ENCODE assay signal across 19 cellular contexts in the genomic region with DNA sequence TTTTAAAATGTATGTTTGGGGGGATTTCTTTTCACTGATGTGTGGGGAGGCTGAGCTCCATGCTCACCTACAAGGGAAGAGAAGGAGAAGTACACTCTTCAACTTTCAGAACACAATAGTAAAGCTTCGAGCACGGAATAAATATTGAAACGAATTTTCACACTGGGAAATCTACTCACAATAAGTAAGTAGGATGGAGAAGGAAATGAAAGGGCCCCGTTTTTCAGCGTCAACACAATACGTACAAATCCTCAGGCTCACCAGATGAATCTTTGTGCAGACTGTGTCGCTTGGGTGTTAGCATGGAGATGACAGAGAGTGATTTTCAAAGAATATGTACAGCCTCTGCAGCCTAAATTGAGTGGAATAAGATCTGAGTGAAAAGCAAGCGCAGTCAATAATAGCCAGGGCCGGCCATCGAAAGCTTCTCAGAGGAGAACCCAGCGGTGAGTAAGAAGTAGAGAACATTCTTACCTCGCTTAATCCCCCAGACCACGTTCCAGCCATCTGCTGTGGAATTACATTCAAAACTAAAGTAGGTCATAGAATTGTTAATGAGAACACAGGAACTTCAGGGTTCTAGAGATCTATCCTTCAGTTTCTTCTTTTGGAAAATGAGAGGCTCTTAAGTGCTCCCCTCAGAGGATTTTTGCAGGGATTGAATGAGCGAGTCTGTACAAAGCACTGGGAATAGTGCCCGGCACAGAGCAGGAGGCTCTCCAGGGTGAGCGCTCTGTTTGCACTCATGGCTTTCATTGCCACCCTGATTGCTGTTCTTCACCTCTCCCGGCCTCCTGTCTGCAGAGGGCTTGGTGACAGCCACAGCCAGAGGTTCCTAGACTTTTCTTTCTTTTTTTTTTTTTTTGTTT.
"Had no signal": no experiment of that assay in that cellular context is flagged by ENCODE, and none has a peak within 500 bp of the region (broad histone marks: within the 10 kb centered on the region; RNA-seq: fewer than 3 reads in every experiment).

No MANE protein-coding gene starts in this region.

- H3K4me1 ChIP-seq: body of pancreas, pancreas, right atrium auricular region, tibial artery had no signal

- H3K4me1 Mint-ChIP-seq: endodermal cell, nephron had no signal

- H3K27ac ChIP-seq: body of pancreas, pancreas, right atrium auricular region, skin epidermis, tibial artery had no signal

- H3K36me3 ChIP-seq: pancreas, right atrium auricular region, tibial artery had no signal

- H3K27me3 Mint-ChIP-seq: activated CD8-positive, alpha-beta T cell treated with anti-CD3 and anti-CD28 coated beads for 36 hours had no signal

- DNase-seq: activated CD8-positive, alpha-beta memory T cell treated with anti-CD3 and anti-CD28 coated beads, Interleukin-2, amount 50 U/mL, for 48 hours; activated CD8-positive, alpha-beta T cell treated with anti-CD3 and anti-CD28 coated beads for 36 hours; activated naive CD4-positive, alpha-beta T cell treated with anti-CD3 and anti-CD28 coated beads for 36 hours; body of pancreas; cerebellar nuclear complex; dermis blood vessel endothelial cell; endodermal cell; erythroblast; immature natural killer cell; left colon; mammary epithelial cell; pancreas; stimulated activated CD4-positive, alpha-beta T cell treated with anti-CD3 and anti-CD28 coated beads, Interleukin-4, amount 100 ng/mL, for 4 hours; T1000; tibial artery had no signal

- ATAC-seq: activated CD8-positive, alpha-beta T cell treated with anti-CD3 and anti-CD28 coated beads for 36 hours; body of pancreas; left colon; pancreas had no signal

- H3K36me3 Mint-ChIP-seq: immature natural killer cell had no signal

- H3K9me3 ChIP-seq: body of pancreas, pancreas, right atrium auricular region, tibial artery had no signal

- H3K4me3 Mint-ChIP-seq: activated CD8-positive, alpha-beta T cell treated with anti-CD3 and anti-CD28 coated beads for 36 hours; activated naive CD4-positive, alpha-beta T cell treated with anti-CD3 and anti-CD28 coated beads for 36 hours; activated T-helper 1 cell treated with anti-CD3 and anti-CD28 coated beads, Interleukin-12 subunit alpha, Interleukin-12 subunit beta, Interleukin-2, Interleukin-4 antibody, amounts not matched to agents 30 ng/mL and 10 ng/mL and 1 ng/mL, durations not matched to agents 14 hours and 24 hours and 36 hours; endodermal cell; immature natural killer cell; nephron had no signal

- H3K27ac Mint-ChIP-seq: activated CD8-positive, alpha-beta T cell treated with anti-CD3 and anti-CD28 coated beads for 36 hours; activated naive CD4-positive, alpha-beta T cell treated with anti-CD3 and anti-CD28 coated beads for 36 hours; activated T-helper 1 cell treated with anti-CD3 and anti-CD28 coated beads, Interleukin-12 subunit alpha, Interleukin-12 subunit beta, Interleukin-2, Interleukin-4 antibody, amounts not matched to agents 30 ng/mL and 10 ng/mL and 1 ng/mL, durations not matched to agents 14 hours and 24 hours and 36 hours; endodermal cell; nephron had no signal

- H3K4me3 ChIP-seq: body of pancreas, pancreas, right atrium auricular region, skin epidermis, tibial artery had no signal

- H3K27me3 ChIP-seq: body of pancreas, pancreas, right atrium auricular region, tibial artery had no signal

- H3K9me3 Mint-ChIP-seq: activated CD8-positive, alpha-beta T cell treated with anti-CD3 and anti-CD28 coated beads for 36 hours; activated naive CD4-positive, alpha-beta T cell treated with anti-CD3 and anti-CD28 coated beads for 36 hours; activated T-helper 1 cell treated with anti-CD3 and anti-CD28 coated beads, Interleukin-12 subunit alpha, Interleukin-12 subunit beta, Interleukin-2, Interleukin-4 antibody, amounts not matched to agents 30 ng/mL and 10 ng/mL and 1 ng/mL, durations not matched to agents 14 hours and 24 hours and 36 hours; endodermal cell; immature natural killer cell; nephron had no signal
